In the genomic region with DNA sequence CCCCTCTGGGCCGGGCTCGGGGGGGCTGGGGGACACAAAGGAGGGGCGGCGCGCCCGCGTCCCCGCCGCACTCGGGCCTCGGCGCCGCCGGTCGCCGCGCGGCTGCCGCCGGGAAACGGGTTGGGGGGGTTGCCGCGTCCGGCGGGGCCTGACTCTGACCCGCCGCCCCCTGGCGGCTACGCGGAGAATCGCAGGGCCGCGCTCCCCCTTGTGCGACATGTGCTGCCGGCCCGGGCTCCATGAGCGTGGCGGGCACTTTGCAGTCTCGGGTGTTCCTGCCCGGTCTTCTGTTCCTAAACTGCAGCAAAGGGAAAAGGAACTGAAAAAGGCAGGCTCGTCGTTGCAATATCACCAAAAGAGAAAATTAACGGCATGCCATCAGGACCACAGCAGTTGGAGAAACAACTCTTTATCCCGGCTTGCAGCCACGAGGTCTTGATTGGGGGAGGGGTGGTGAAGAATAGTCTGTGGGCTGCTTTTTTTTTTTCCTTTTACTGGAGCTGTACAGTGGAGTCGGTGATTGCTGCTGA, we compare ENCODE assay signal across 8 cellular contexts. TPM values are rescaled to one million over a fixed set of nuclear protein-coding genes. Genes with fewer than 3 reads are reported as not detected.
A peak's percentile ranks its signal among the peaks of the same experiment; 100 is the strongest.
DNase-seq lines count a peak whose midpoint lies in the region; ATAC-seq and TF ChIP-seq lines count a peak whose summit lies in the region.

No MANE protein-coding gene starts in this region.

- ATAC-seq in GM19324 (IDR thresholded peaks at IDR 0.05; ENCODE audit: low FRiP score, unreplicated experiment) (peak; percentile 57), HG03457 (IDR thresholded peaks at IDR 0.05; ENCODE audit: unreplicated experiment) (peak; percentile 47), right lobe of liver (peak; percentile 81 to 88 (median 83))

- H3K9me3 Mint-ChIP-seq in dendritic cell treated with granulocyte-macrophage colony-stimulating factor and Interleukin-4, amounts not matched to agents 40 ng/mL and 50 ng/mL, for 4 days: no peaks in the 10 kb centered on the region

- peak; percentile 29 for DNase-seq in BJ (ENCODE audit: low read depth)
- peak; percentile 18 for DNase-seq in NCI-H524 treated with DMSO at 0.1 percent for 48 hours (lab: John Stamatoyannopoulos, UW)
- peak; percentile 89 to 96 for DNase-seq in activated CD4-positive, alpha-beta T cell treated with anti-CD3 and anti-CD28 coated beads, Interleukin-2, amount 50 U/mL, for 24 hours (ENCODE audit: low read depth in 1 of 2, low spot score in 1 of 2)
- peak; percentile 93 to 94 (median 94) for DNase-seq in right lobe of liver
- DNase-seq in stimulated activated CD4-positive, alpha-beta T cell treated with anti-CD3 and anti-CD28 coated beads, Interleukin-4, amount 100 ng/mL, for 1 hour: peak; percentile 96

- H3K36me3 Mint-ChIP-seq in dendritic cell treated with granulocyte-macrophage colony-stimulating factor and Interleukin-4, amounts not matched to agents 40 ng/mL and 50 ng/mL, for 4 days (ENCODE audit: low read depth): peaks cover 44% of the 10 kb centered on the region

- peak overlapping the region; percentile 77 for H3K27ac Mint-ChIP-seq in dendritic cell treated with granulocyte-macrophage colony-stimulating factor and Interleukin-4, amounts not matched to agents 40 ng/mL and 50 ng/mL, for 4 days

- H3K4me3 ChIP-seq in BJ (ENCODE audit: low read depth, low read length) (peak overlapping the region; percentile 45), right lobe of liver (peak overlapping the region; percentile 64 to 94 (median 74))

- CTCF ChIA-PET in BJ (lab: Yijun Ruan, JAX): interaction anchor here (0.7 to 1.0 kb wide), 3 partner anchors 10 to 35 kb away, joined by 4 to 5 read pairs (median 4); no protein-coding TSS in a partner anchor

- peaks cover 0 to 41% (median 9%) of the 10 kb centered on the region in 4 donors for H3K4me1 ChIP-seq in right lobe of liver

- 0% methylated on average over 16 of the region's 46 CpGs for WGBS in right lobe of liver (ENCODE audit: insufficient coverage, low coverage, low lambda C conversion rate, missing lambda C conversion rate)

- TF ChIP-seq POLR2A in right lobe of liver (IDR thresholded peaks at IDR 0.05): peak; percentile 65

- H3K27me3 ChIP-seq in BJ (ENCODE audit: control insufficient read depth, insufficient read depth, low read length) (no peaks in the 10 kb centered on the region), right lobe of liver (peaks cover 0 to 10% of the 10 kb centered on the region in 2 donors)

- TF ChIP-seq CTCF in BJ (IDR thresholded peaks at IDR 0.05; ENCODE audit: insufficient read depth, low read depth, low read length) (peak; percentile 91), right lobe of liver (IDR thresholded peaks at IDR 0.05) (peak in 3 of 4 donors; percentile 93 to 99 (median 95))

- H3K36me3 ChIP-seq in BJ (ENCODE audit: control insufficient read depth, insufficient read depth, low read length) (no peaks in the 10 kb centered on the region), right lobe of liver (peaks cover 0 to 5% (median under 1%) of the 10 kb centered on the region in 4 donors)

- peak overlapping the region; percentile 93 to 98 (median 94) for H3K27ac ChIP-seq in right lobe of liver

- H3K9me3 ChIP-seq in right lobe of liver: no peaks in the 10 kb centered on the region

- H3K27me3 Mint-ChIP-seq in dendritic cell treated with granulocyte-macrophage colony-stimulating factor and Interleukin-4, amounts not matched to agents 40 ng/mL and 50 ng/mL, for 4 days: peaks cover 5% of the 10 kb centered on the region

- intact Hi-C loops in dendritic cell treated with granulocyte-macrophage colony-stimulating factor and Interleukin-4, amounts not matched to agents 40 ng/mL and 50 ng/mL, for 4 days (cut with micrococcal nuclease): loop anchor here (5.0 kb wide), 2 partner anchors 192 to 217 kb away; no protein-coding TSS in a partner anchor
- intact Hi-C loops in right lobe of liver (cut with DNase I): no loop called here

- peak overlapping the region; percentile 74 for H3K4me3 Mint-ChIP-seq in dendritic cell treated with granulocyte-macrophage colony-stimulating factor and Interleukin-4, amounts not matched to agents 40 ng/mL and 50 ng/mL, for 4 days

- POLR2A ChIA-PET in BJ (lab: Charles Lee): no interaction called here

- H3K4me1 Mint-ChIP-seq in dendritic cell treated with granulocyte-macrophage colony-stimulating factor and Interleukin-4, amounts not matched to agents 40 ng/mL and 50 ng/mL, for 4 days (ENCODE audit: low read depth): peaks cover 20% of the 10 kb centered on the region

RNA-seq across cellular contexts. Expression of a gene that starts 1.5 kb away (rescaled TPM):
- polyA plus RNA-seq in BJ (2011; rRNA removed): 0.25 and 0.42 TPM in 2 replicates
- polyA minus RNA-seq in BJ (2011; rRNA and poly(A)+ RNA removed): 1.3 and 2.6 TPM in 2 replicates
- 1 to 10 TPM; 1.8 to 3.8 (median 2.4) TPM for total RNA-seq in right lobe of liver

RNA-seq across cellular contexts. Expression of a gene that starts 49.5 kb away (rescaled TPM):
- polyA plus RNA-seq in BJ (2011; rRNA removed): 0.18 TPM in 1 of 2 replicates, not detected in the other
- polyA minus RNA-seq in BJ (2011; rRNA and poly(A)+ RNA removed): not detected in 2 replicates
- total RNA-seq in right lobe of liver: under 1 TPM; 0.12 to 0.99 (median 0.66) TPM

Comparison
In these comparisons a context has a peak if more than half of its experiments do, and no peak if none do; other contexts are left out.
1. Peak in every context shown above with its lines: DNase-seq, ATAC-seq, H3K4me3 ChIP-seq and H3K27ac ChIP-seq.
2. DNase-seq: peak in every context shown above with its lines; median percentile 96 in stimulated activated CD4-positive, alpha-beta T cell treated with anti-CD3 and anti-CD28 coated beads, Interleukin-4, amount 100 ng/mL, for 1 hour; 94 in right lobe of liver; 92 in activated CD4-positive, alpha-beta T cell treated with anti-CD3 and anti-CD28 coated beads, Interleukin-2, amount 50 U/mL, for 24 hours; 29 in BJ; 18 in NCI-H524 treated with DMSO at 0.1 percent for 48 hours.